Comparison of ENCODE assay signal across 16 cellular contexts in the genomic region with DNA sequence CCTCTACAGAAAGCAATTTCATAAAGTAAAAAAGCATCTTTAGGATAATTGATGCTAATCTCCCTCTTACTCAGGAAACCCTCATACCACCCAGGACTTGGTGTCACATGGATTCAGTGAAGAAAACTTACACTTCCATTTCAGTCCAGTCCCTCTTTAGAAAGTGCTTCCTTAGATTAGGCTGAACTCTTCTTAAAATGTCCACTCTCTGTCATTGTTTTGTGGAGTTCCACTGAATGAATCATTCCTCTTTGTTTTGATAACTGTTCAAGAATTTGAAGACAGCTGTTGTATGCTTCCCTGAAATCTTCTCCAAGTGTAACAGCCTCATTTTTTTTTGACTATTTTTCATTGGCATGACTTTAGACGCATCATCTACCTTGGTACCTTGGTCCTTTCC.
DNase-seq lines count a peak whose midpoint lies in the region; ATAC-seq, FAIRE-seq and TF ChIP-seq lines count a peak whose summit lies in the region.
"Had no signal": no experiment of that assay in that cellular context is flagged by ENCODE, and none has a peak within 500 bp of the region (broad histone marks: within the 10 kb centered on the region; RNA-seq: fewer than 3 reads in every experiment).

No MANE protein-coding gene starts in this region.

- DNase-seq in A549 (ENCODE audit: low read depth in 1 of 2, low spot score in 1 of 2) (no peak), HTR-8/SVneo (ENCODE audit: insufficient read length, low spot score) (peak; percentile 10), chondrocyte (ENCODE audit: low spot score) (no peak), kidney tubule cell (ENCODE audit: low spot score) (peak; percentile 68), NCI-H2107 treated with DMSO at 0.1 percent for 48 hours (lab: John Stamatoyannopoulos, UW; ENCODE audit: unreplicated experiment) (no peak), middle frontal gyrus (ENCODE audit: extremely low spot score, low spot score) (no peak), germinal center (ENCODE audit: low spot score) (no peak)
- no peak for DNase-seq in activated CD8-positive, alpha-beta memory T cell treated with anti-CD3 and anti-CD28 coated beads, Interleukin-2, amount 50 U/mL, for 4 hours
- DNase-seq: activated T-cell treated with anti-CD3 and anti-CD28 coated beads, Interleukin-2, amount 50 U/mL, for 24 hours; adrenal gland; NCI-H2081 treated with DMSO at 0.1 percent for 48 hours; NK-92 treated with Interleukin-12 subunit alpha and Interleukin-12 subunit beta, amount 100 ng/mL, for 24 hours had no signal

- H3K4me2 ChIP-seq in A549 = 0 out of 3 replicates have a peak overlapping the region, but pooled peaks have one; percentile 5

- POLR2A ChIA-PET in A549 (lab: Yijun Ruan, JAX) = no interaction called here

- no peaks in the 10 kb centered on the region for H3K9me3 Mint-ChIP-seq in chondrocyte (ENCODE audit: low read depth)
- H3K9me3 Mint-ChIP-seq: activated T-cell treated with anti-CD3 and anti-CD28 coated beads, Interleukin-2, amount 50 U/mL, for 24 hours had no signal

- peak overlapping the region; percentile 46 for H3K27ac Mint-ChIP-seq in chondrocyte (ENCODE audit: unreplicated experiment)
- H3K27ac Mint-ChIP-seq: activated T-cell treated with anti-CD3 and anti-CD28 coated beads, Interleukin-2, amount 50 U/mL, for 24 hours had no signal

- TF ChIP-seq EP300 in A549 (IDR thresholded peaks at IDR 0.05) = no peak

- no peak for FAIRE-seq in A549 (lab: Jason Lieb, UNC)
- FAIRE-seq in HTR-8/SVneo (lab: Jason Lieb, UNC) = no peak
- FAIRE-seq: A204.1 had no signal

- H3K27ac ChIP-seq in A549 = no peak overlapping the region
- H3K27ac ChIP-seq: adrenal gland, SK-N-MC, VCaP had no signal

- CTCF ChIA-PET in A549 (lab: Yijun Ruan, JAX) = no interaction called here

- ATAC-seq in A549 = peak in 1 of 2 experiments; percentile 34; a peak in 1 of 6 replicates

- H3K4me3 ChIP-seq in A549 = no peak overlapping the region
- H3K4me3 ChIP-seq: adrenal gland, hepatocyte, SK-N-MC had no signal

- TF ChIP-seq CTCF in A549 (IDR thresholded peaks at IDR 0.05) = no peak
- TF ChIP-seq CTCF in chondrocyte (IDR thresholded peaks at IDR 0.05) = no peak

- peaks cover 29% of the 10 kb centered on the region for H3K4me1 ChIP-seq in A549

- peaks cover 28% of the 10 kb centered on the region for H3K4me1 Mint-ChIP-seq in chondrocyte (ENCODE audit: low read depth)

- 43% methylated on average over 1 of the region's 1 CpG for WGBS in A549 (ENCODE audit: missing lambda C conversion rate)

- no peak for TF ChIP-seq POLR2A in A549 (IDR thresholded peaks at IDR 0.05; ENCODE audit: low read length)

- H3K4me3 Mint-ChIP-seq in chondrocyte (ENCODE audit: unreplicated experiment) = no peak overlapping the region
- H3K4me3 Mint-ChIP-seq: activated T-cell treated with anti-CD3 and anti-CD28 coated beads, Interleukin-2, amount 50 U/mL, for 24 hours had no signal

- no peak for TF ChIP-seq RAD21 in A549 (conservative IDR thresholded peaks at IDR 0.05 in 1 of 2, IDR thresholded peaks at IDR 0.05 in 1 of 2)

- no peaks in the 10 kb centered on the region for H3K36me3 Mint-ChIP-seq in chondrocyte (ENCODE audit: low read depth)

- H3K27me3 Mint-ChIP-seq in chondrocyte (ENCODE audit: low read depth) = no peaks in the 10 kb centered on the region
- H3K27me3 Mint-ChIP-seq: activated T-cell treated with anti-CD3 and anti-CD28 coated beads, Interleukin-2, amount 50 U/mL, for 24 hours had no signal

- no peaks in the 10 kb centered on the region for H3K9me3 ChIP-seq in A549
- H3K9me3 ChIP-seq: adrenal gland had no signal

TF ChIP-seq in A549, 52 proteins besides CTCF, POLR2A, EP300 and RAD21:
- TF ChIP-seq GATA3 (IDR thresholded peaks at IDR 0.05; ENCODE audit: borderline replicate concordance) (no peak), FOXS1 (CRISPR knock-in tag; IDR thresholded peaks at IDR 0.05) (no peak), ZC3H11A (IDR thresholded peaks at IDR 0.05) (no peak), HEYL (CRISPR knock-in tag; IDR thresholded peaks at IDR 0.05) (no peak), KDM1A (IDR thresholded peaks at IDR 0.05; ENCODE audit: low read depth) (no peak), ESRRA (IDR thresholded peaks at IDR 0.05; ENCODE audit: borderline replicate concordance, low read length) (no peak), NFE2L2 (conservative IDR thresholded peaks at IDR 0.05; ENCODE audit: low read length) (no peak), FOSL2 (IDR thresholded peaks at IDR 0.05) (no peak), FOSL2 (CRISPR knock-in tag; IDR thresholded peaks at IDR 0.05) (no peak), CEBPB (IDR thresholded peaks at IDR 0.05) (no peak), RFX5 (IDR thresholded peaks at IDR 0.05) (no peak), RNF2 (IDR thresholded peaks at IDR 0.05; ENCODE audit: borderline replicate concordance, low read depth) (no peak), MYC (IDR thresholded peaks at IDR 0.05; ENCODE audit: borderline replicate concordance, low read length) (no peak), HDAC2 (IDR thresholded peaks at IDR 0.05) (no peak), PHF8 (IDR thresholded peaks at IDR 0.05; ENCODE audit: borderline replicate concordance, low read depth) (no peak), CBX2 (IDR thresholded peaks at IDR 0.05; ENCODE audit: borderline replicate concordance, low read depth) (no peak), NPAS2 (CRISPR knock-in tag; IDR thresholded peaks at IDR 0.05; ENCODE audit: borderline replicate concordance) (no peak)
- TF ChIP-seq, protein P1, sequence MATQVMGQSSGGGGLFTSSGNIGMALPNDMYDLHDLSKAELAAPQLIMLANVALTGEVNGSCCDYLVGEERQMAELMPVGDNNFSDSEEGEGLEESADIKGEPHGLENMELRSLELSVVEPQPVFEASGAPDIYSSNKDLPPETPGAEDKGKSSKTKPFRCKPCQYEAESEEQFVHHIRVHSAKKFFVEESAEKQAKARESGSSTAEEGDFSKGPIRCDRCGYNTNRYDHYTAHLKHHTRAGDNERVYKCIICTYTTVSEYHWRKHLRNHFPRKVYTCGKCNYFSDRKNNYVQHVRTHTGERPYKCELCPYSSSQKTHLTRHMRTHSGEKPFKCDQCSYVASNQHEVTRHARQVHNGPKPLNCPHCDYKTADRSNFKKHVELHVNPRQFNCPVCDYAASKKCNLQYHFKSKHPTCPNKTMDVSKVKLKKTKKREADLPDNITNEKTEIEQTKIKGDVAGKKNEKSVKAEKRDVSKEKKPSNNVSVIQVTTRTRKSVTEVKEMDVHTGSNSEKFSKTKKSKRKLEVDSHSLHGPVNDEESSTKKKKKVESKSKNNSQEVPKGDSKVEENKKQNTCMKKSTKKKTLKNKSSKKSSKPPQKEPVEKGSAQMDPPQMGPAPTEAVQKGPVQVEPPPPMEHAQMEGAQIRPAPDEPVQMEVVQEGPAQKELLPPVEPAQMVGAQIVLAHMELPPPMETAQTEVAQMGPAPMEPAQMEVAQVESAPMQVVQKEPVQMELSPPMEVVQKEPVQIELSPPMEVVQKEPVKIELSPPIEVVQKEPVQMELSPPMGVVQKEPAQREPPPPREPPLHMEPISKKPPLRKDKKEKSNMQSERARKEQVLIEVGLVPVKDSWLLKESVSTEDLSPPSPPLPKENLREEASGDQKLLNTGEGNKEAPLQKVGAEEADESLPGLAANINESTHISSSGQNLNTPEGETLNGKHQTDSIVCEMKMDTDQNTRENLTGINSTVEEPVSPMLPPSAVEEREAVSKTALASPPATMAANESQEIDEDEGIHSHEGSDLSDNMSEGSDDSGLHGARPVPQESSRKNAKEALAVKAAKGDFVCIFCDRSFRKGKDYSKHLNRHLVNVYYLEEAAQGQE (IDR thresholded peaks at IDR 0.05) = no peak
- TF ChIP-seq, protein P2, sequence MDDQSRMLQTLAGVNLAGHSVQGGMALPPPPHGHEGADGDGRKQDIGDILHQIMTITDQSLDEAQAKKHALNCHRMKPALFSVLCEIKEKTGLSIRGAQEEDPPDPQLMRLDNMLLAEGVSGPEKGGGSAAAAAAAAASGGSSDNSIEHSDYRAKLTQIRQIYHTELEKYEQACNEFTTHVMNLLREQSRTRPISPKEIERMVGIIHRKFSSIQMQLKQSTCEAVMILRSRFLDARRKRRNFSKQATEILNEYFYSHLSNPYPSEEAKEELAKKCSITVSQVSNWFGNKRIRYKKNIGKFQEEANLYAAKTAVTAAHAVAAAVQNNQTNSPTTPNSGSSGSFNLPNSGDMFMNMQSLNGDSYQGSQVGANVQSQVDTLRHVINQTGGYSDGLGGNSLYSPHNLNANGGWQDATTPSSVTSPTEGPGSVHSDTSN (IDR thresholded peaks at IDR 0.05) = no peak
- TF ChIP-seq, protein P3, sequence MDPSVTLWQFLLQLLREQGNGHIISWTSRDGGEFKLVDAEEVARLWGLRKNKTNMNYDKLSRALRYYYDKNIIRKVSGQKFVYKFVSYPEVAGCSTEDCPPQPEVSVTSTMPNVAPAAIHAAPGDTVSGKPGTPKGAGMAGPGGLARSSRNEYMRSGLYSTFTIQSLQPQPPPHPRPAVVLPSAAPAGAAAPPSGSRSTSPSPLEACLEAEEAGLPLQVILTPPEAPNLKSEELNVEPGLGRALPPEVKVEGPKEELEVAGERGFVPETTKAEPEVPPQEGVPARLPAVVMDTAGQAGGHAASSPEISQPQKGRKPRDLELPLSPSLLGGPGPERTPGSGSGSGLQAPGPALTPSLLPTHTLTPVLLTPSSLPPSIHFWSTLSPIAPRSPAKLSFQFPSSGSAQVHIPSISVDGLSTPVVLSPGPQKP (IDR thresholded peaks at IDR 0.05; ENCODE audit: low read depth, low read length) = no peak
TF ChIP-seq in A549: peak in this region for 0.

Comparison
In these comparisons a context has a peak if more than half of its experiments do, and no peak if none do; other contexts are left out.
1. DNase-seq: peak in HTR-8/SVneo (single experiment) and kidney tubule cell (single experiment); none in A549 (0 of 2), chondrocyte (single experiment), NCI-H2107 treated with DMSO at 0.1 percent for 48 hours (single experiment), activated CD8-positive, alpha-beta memory T cell treated with anti-CD3 and anti-CD28 coated beads, Interleukin-2, amount 50 U/mL, for 4 hours (single experiment), middle frontal gyrus (single experiment) and germinal center (single experiment).